Comparison of ENCODE assay signal across 1 cellular context in the genomic region with DNA sequence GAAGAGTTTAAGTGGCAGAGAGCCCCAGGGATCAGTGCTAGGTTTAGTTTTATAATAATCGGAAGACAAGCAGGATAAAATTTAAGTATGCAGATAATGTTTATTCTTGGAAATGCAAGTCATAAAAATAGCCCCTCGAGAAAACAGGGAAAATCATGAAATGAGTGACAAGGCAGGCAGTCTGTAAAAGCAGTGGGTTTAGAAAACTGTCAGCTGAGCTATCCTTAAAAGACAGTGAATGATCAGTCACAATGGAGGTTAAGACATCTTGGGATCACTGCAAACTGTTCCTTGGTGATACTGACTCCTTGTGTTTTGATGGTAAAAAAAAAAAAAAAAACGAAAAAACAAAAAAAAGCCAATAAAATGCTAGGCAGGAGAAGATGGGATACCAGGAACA.
TF ChIP-seq lines count a peak whose summit lies in the region.

No MANE protein-coding gene starts in this region.

TF ChIP-seq in GM12878, 131 proteins besides CTCF, POLR2A, EP300 and RAD21 (continued from another document):
- TF ChIP-seq REST (IDR thresholded peaks at IDR 0.05; ENCODE audit: low read depth, low read length): no peak
- TF ChIP-seq POLR2AphosphoS5 (IDR thresholded peaks at IDR 0.05; ENCODE audit: low read length): no peak
- TF ChIP-seq ZBTB4 (CRISPR knock-in tag; IDR thresholded peaks at IDR 0.05): no peak
- TF ChIP-seq ZNF217 (IDR thresholded peaks at IDR 0.05): no peak
- TF ChIP-seq SMAD1 (IDR thresholded peaks at IDR 0.05; ENCODE audit: low read depth, partially characterized antibody): no peak
- TF ChIP-seq DPF2 (IDR thresholded peaks at IDR 0.05): no peak
- no peak for TF ChIP-seq PAX8 (IDR thresholded peaks at IDR 0.05)
- no peak for TF ChIP-seq NFYA (IDR thresholded peaks at IDR 0.05; ENCODE audit: borderline replicate concordance, low read depth, low read length)
- no peak for TF ChIP-seq STAT1 (conservative IDR thresholded peaks at IDR 0.05)
- TF ChIP-seq CEBPZ (IDR thresholded peaks at IDR 0.05; ENCODE audit: low read depth, low read length): no peak
- no peak for TF ChIP-seq SREBF2 (IDR thresholded peaks at IDR 0.05; ENCODE audit: low read length)
- no peak for TF ChIP-seq ESRRA (IDR thresholded peaks at IDR 0.05; ENCODE audit: low read length)
- no peak for TF ChIP-seq JUNB (IDR thresholded peaks at IDR 0.05)
- TF ChIP-seq KLF5 (IDR thresholded peaks at IDR 0.05; ENCODE audit: partially characterized antibody): no peak
- TF ChIP-seq ZNF207 (IDR thresholded peaks at IDR 0.05; ENCODE audit: borderline replicate concordance): no peak
